Comparison of ENCODE assay signal across 24 cellular contexts in the genomic region with DNA sequence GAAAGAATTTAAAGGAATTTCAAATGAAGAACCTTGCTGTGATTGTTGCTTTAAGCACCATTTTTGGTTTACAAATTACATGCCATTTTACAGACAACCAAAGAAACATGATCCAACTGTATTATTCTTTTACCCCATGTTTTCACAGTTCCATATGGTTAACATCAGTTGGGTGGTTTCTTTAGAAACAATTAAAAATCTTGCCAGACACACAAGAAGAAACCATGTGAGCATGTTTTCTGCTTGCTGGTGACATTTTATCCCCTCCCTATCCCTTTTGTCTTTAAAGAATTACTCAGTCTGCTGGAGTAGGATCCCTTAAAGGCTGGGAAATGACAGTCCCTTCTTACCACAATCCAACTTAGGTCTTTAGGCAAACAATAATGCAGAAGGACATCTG.
"Had no signal": no experiment of that assay in that cellular context is flagged by ENCODE, and none has a peak within 500 bp of the region (broad histone marks: within the 10 kb centered on the region; RNA-seq: fewer than 3 reads in every experiment).

No MANE protein-coding gene starts in this region.

- H3K27ac ChIP-seq: dorsolateral prefrontal cortex, gastrocnemius medialis, neutrophil, parathyroid adenoma, right lobe of liver, thoracic aorta, tibial nerve, upper lobe of left lung had no signal

- H3K4me1 Mint-ChIP-seq: endodermal cell, memory B cell, natural killer cell had no signal

- H3K9me3 ChIP-seq: neutrophil, right lobe of liver had no signal

- H3K4me3 ChIP-seq: dorsolateral prefrontal cortex, esophagus muscularis mucosa, gastrocnemius medialis, lung, right lobe of liver, thoracic aorta, tibial nerve, upper lobe of left lung had no signal

- H3K27me3 ChIP-seq: esophagus muscularis mucosa, gastrocnemius medialis, neutrophil, right lobe of liver, tibial nerve, upper lobe of left lung had no signal

- DNase-seq: cortex of kidney; dorsolateral prefrontal cortex; effector CD4-positive, alpha-beta T cell; endodermal cell; foreskin fibroblast; gastrocnemius medialis; head of caudate nucleus; natural killer cell; right lobe of liver; small intestine; stimulated activated CD4-positive, alpha-beta T cell treated with anti-CD3 and anti-CD28 coated beads, Interleukin-15, amount 100 ng/mL, for 24 hours; stimulated activated CD4-positive, alpha-beta T cell treated with anti-CD3 and anti-CD28 coated beads, Interleukin-2, amount 100 ng/mL, for 48 hours; stimulated activated naive B cell treated with anti-CD40 and anti-IgM and Interleukin-4, amounts not matched to agents 10 μg/mL and 1 μg/mL and 100 μg/mL, for 72 hours; upper lobe of left lung had no signal

- H3K27ac Mint-ChIP-seq: endodermal cell; memory B cell; natural killer cell; progenitor cell of endocrine pancreas; stimulated activated naive B cell treated with anti-CD40 and anti-IgM and Interleukin-4, amounts not matched to agents 10 μg/mL and 1 μg/mL and 100 μg/mL, for 72 hours; stimulated activated naive CD8-positive, alpha-beta T cell treated with anti-CD3 and anti-CD28 coated beads, Interleukin-15, Interleukin-2, amounts not matched to agents 100 ng/mL and 50 ng/mL, for 24 hours had no signal

- ATAC-seq: gastrocnemius medialis, left lobe of liver, natural killer cell had no signal

- H3K36me3 Mint-ChIP-seq: natural killer cell had no signal

- H3K36me3 ChIP-seq: esophagus muscularis mucosa, gastrocnemius medialis, neutrophil, right lobe of liver, thoracic aorta, tibial nerve, upper lobe of left lung had no signal

- H3K4me3 Mint-ChIP-seq: endodermal cell; memory B cell; natural killer cell; stimulated activated naive B cell treated with anti-CD40 and anti-IgM and Interleukin-4, amounts not matched to agents 10 μg/mL and 1 μg/mL and 100 μg/mL, for 72 hours; stimulated activated naive CD8-positive, alpha-beta T cell treated with anti-CD3 and anti-CD28 coated beads, Interleukin-15, Interleukin-2, amounts not matched to agents 100 ng/mL and 50 ng/mL, for 24 hours had no signal

- H3K9ac ChIP-seq: parathyroid adenoma had no signal

- H3K4me1 ChIP-seq: esophagus muscularis mucosa, gastrocnemius medialis, parathyroid adenoma, right lobe of liver, tibial nerve, upper lobe of left lung had no signal

- H3K27me3 Mint-ChIP-seq: stimulated activated naive CD8-positive, alpha-beta T cell treated with anti-CD3 and anti-CD28 coated beads, Interleukin-15, Interleukin-2, amounts not matched to agents 100 ng/mL and 50 ng/mL, for 24 hours had no signal

- H2AFZ ChIP-seq: parathyroid adenoma had no signal

- H3K79me2 ChIP-seq: parathyroid adenoma had no signal
